Comparison of ENCODE assay signal across 27 cellular contexts in genomic region chr9:19769213-19769612, GRCh38.
DNase-seq lines count a peak whose midpoint lies in the region; ATAC-seq and TF ChIP-seq lines count a peak whose summit lies in the region.
"Had no signal": no experiment of that assay in that cellular context is flagged by ENCODE, and none has a peak within 500 bp of the region (broad histone marks: within the 10 kb centered on the region; RNA-seq: fewer than 3 reads in every experiment).

No MANE protein-coding gene starts in this region.

- no peak for ATAC-seq in HG03520 (IDR thresholded peaks at IDR 0.05; ENCODE audit: unreplicated experiment)
- ATAC-seq: activated CD4-positive, CD25-positive, alpha-beta regulatory T cell treated with anti-CD3 and anti-CD28 coated beads, Interleukin-2, amount 50 U/mL, for 24 hours; activated CD8-positive, alpha-beta memory T cell treated with anti-CD3 and anti-CD28 coated beads, Interleukin-2, amount 10 ng/mL, durations not matched to agents 7 days and 5 days; effector memory CD8-positive, alpha-beta T cell; gastrocnemius medialis; left colon; stimulated activated memory B cell treated with anti-CD40 and anti-IgM and Interleukin-4, amounts not matched to agents 10 μg/mL and 1 μg/mL and 100 μg/mL, for 72 hours had no signal

- TF ChIP-seq CTCF in epithelial cell of esophagus (IDR thresholded peaks at IDR 0.05; ENCODE audit: insufficient read depth, low read depth, low read length, missing control alignments) = no peak

- peak overlapping the region; percentile 15 for H3K27ac ChIP-seq in substantia nigra (ENCODE audit: low read depth, low read length, poor library complexity, severe bottlenecking)
- H3K27ac ChIP-seq: 22Rv1, esophagus squamous epithelium, gastrocnemius medialis, ovary, SK-N-MC, skin epidermis, upper lobe of left lung had no signal

- no peak overlapping the region for H3K4me3 ChIP-seq in epithelial cell of esophagus (ENCODE audit: low read length)
- H3K4me3 ChIP-seq: esophagus squamous epithelium, gastrocnemius medialis, ovary, SK-N-MC, skin epidermis, upper lobe of left lung had no signal

- DNase-seq in DMS53 (lab: John Stamatoyannopoulos, UW) (peak; percentile 32), DMS53 treated with DMSO at 0.1 percent for 48 hours (lab: John Stamatoyannopoulos, UW; ENCODE audit: unreplicated experiment) (no peak), RKO (ENCODE audit: low spot score) (peak; percentile 63), epithelial cell of esophagus (ENCODE audit: low read depth) (peak; percentile 87), substantia nigra (lab: John Stamatoyannopoulos, UW) (no peak), MV-4-11 (lab: John Stamatoyannopoulos, UW) (no peak), C1 segment of cervical spinal cord (lab: John Stamatoyannopoulos, UW) (no peak)
- DNase-seq: activated CD4-positive, alpha-beta T cell treated with anti-CD3 and anti-CD28 coated beads, Interleukin-2, amount 50 U/mL, for 4 hours; activated CD8-positive, alpha-beta memory T cell treated with anti-CD3 and anti-CD28 coated beads, Interleukin-2, amount 10 ng/mL, durations not matched to agents 7 days and 5 days; activated naive CD4-positive, alpha-beta T cell; Caco-2; effector memory CD8-positive, alpha-beta T cell; esophagus squamous epithelium; gastrocnemius medialis; H7; hippocampal formation; left colon; nephron progenitor cell; ovary; retina; upper lobe of left lung had no signal

Comparison
In these comparisons a context has a peak if more than half of its experiments do, and no peak if none do; other contexts are left out.
1. DNase-seq: peak in DMS53 (single experiment), RKO (single experiment) and epithelial cell of esophagus (single experiment); none in DMS53 treated with DMSO at 0.1 percent for 48 hours (single experiment), substantia nigra (0 of 49), MV-4-11 (single experiment) and C1 segment of cervical spinal cord (0 of 14).